ENCODE assay signal across 1 cellular context in genomic region chr3:180870008-180870733, GRCh38.
TF ChIP-seq lines count a peak whose summit lies in the region.

No MANE protein-coding gene starts in this region.

TF ChIP-seq in K562, 482 proteins besides CTCF, POLR2A, EP300 and RAD21 (continued from another document and continues in another):
- TF ChIP-seq AFF1 (IDR thresholded peaks at IDR 0.05; ENCODE audit: low read depth in 1 of 2, partially characterized antibody in 2 of 2), result no peak
- TF ChIP-seq ZNF639 (CRISPR knock-in tag; conservative IDR thresholded peaks at IDR 0.05 in 1 of 2, IDR thresholded peaks at IDR 0.05 in 1 of 2), result no peak
- no peak for TF ChIP-seq HES1 (IDR thresholded peaks at IDR 0.05; ENCODE audit: low read depth)
- no peak for TF ChIP-seq ZC3H11A (IDR thresholded peaks at IDR 0.05; ENCODE audit: low read depth, low read length)
- TF ChIP-seq ZNF717 (CRISPR knock-in tag; IDR thresholded peaks at IDR 0.05), result no peak
- TF ChIP-seq UBTF (IDR thresholded peaks at IDR 0.05; ENCODE audit: borderline replicate concordance in 1 of 2, low read depth in 2 of 2, low read length in 2 of 2), result 0 out of 4 replicates have a peak, but pooled peaks of 1 of the 2 experiments have one; percentile 62
- TF ChIP-seq ZBTB9 (CRISPR knock-in tag; IDR thresholded peaks at IDR 0.05), result no peak
- TF ChIP-seq TEAD4 (IDR thresholded peaks at IDR 0.05; ENCODE audit: low read length), result no peak
- peak; percentile 30; the same call in 1 of the 2 replicates for TF ChIP-seq TEAD4 (CRISPR knock-in tag; IDR thresholded peaks at IDR 0.05; ENCODE audit: borderline replicate concordance)
- TF ChIP-seq ELF1 (tag; IDR thresholded peaks at IDR 0.05), result no peak
- peak; percentile 24 for TF ChIP-seq TBP (optimal IDR thresholded peaks at IDR 0.05; ENCODE audit: low read depth, low read length)
- no peak for TF ChIP-seq REST (CRISPR knock-in tag; IDR thresholded peaks at IDR 0.05; ENCODE audit: low read depth)
- peak; percentile 82 for TF ChIP-seq ZBTB33 (CRISPR knock-in tag; IDR thresholded peaks at IDR 0.05)
- TF ChIP-seq ETV1 (tag; conservative IDR thresholded peaks at IDR 0.05; ENCODE audit: low read depth), result no peak
- no peak for TF ChIP-seq YY1 (IDR thresholded peaks at IDR 0.05; ENCODE audit: borderline replicate concordance in 1 of 3, control insufficient read depth in 1 of 3, extremely low read depth in 1 of 3, insufficient read depth in 3 of 3, insufficient read length in 1 of 3, insufficient replicate concordance in 2 of 3, low read depth in 1 of 3, low read length in 2 of 3)
- no peak for TF ChIP-seq ESRRA (IDR thresholded peaks at IDR 0.05; ENCODE audit: borderline replicate concordance, low read depth)
- TF ChIP-seq NFE2 (IDR thresholded peaks at IDR 0.05; ENCODE audit: low read depth), result no peak
- TF ChIP-seq CBX8 (IDR thresholded peaks at IDR 0.05; ENCODE audit: borderline replicate concordance, extremely low read depth, low read depth, low read length, poor library complexity, severe bottlenecking), result no peak
- TF ChIP-seq RBFOX2 (IDR thresholded peaks at IDR 0.05; ENCODE audit: low read depth, low read length), result peak; percentile 51
- TF ChIP-seq HOXB6 (CRISPR knock-in tag; IDR thresholded peaks at IDR 0.05; ENCODE audit: borderline replicate concordance), result no peak
- no peak for TF ChIP-seq SIN3A (IDR thresholded peaks at IDR 0.05; ENCODE audit: borderline replicate concordance in 2 of 2, control insufficient read depth in 1 of 2, low read depth in 2 of 2, low read length in 2 of 2)
- TF ChIP-seq PURB (CRISPR knock-in tag; IDR thresholded peaks at IDR 0.05; ENCODE audit: low read depth), result no peak
- no peak for TF ChIP-seq GATA2 (CRISPR knock-in tag; IDR thresholded peaks at IDR 0.05)
- TF ChIP-seq ZFP91 (CRISPR knock-in tag; IDR thresholded peaks at IDR 0.05), result no peak
- no peak for TF ChIP-seq SMAD3 (CRISPR knock-in tag; conservative IDR thresholded peaks at IDR 0.05)
- no peak for TF ChIP-seq SNAPC5 (CRISPR knock-in tag; IDR thresholded peaks at IDR 0.05)
- peak; percentile 23 for TF ChIP-seq PRDM10 (IDR thresholded peaks at IDR 0.05; ENCODE audit: partially characterized antibody)
- TF ChIP-seq MYC (IDR thresholded peaks at IDR 0.05; ENCODE audit: low read depth, low read length), result no peak
- no peak for TF ChIP-seq MYC (CRISPR knock-in tag; IDR thresholded peaks at IDR 0.05; ENCODE audit: borderline replicate concordance, low read depth)
- no peak for TF ChIP-seq ZNF584 (CRISPR knock-in tag; IDR thresholded peaks at IDR 0.05; ENCODE audit: low read depth)
- no peak for TF ChIP-seq PKNOX1 (IDR thresholded peaks at IDR 0.05)
- TF ChIP-seq MAZ (CRISPR knock-in tag; conservative IDR thresholded peaks at IDR 0.05 in 1 of 2, IDR thresholded peaks at IDR 0.05 in 1 of 2), result peak in 1 of 2 experiments; percentile 28; a peak in 1 of 4 replicates
